Comparison of ENCODE assay signal across 7 cellular contexts in genomic region chr12:46303039-46303666, GRCh38. TPM values are rescaled to one million over a fixed set of nuclear protein-coding genes. Genes with fewer than 3 reads are reported as not detected.
A peak's percentile ranks its signal among the peaks of the same experiment; 100 is the strongest.
DNase-seq lines count a peak whose midpoint lies in the region; ATAC-seq and TF ChIP-seq lines count a peak whose summit lies in the region.

No MANE protein-coding gene starts in this region.

- no peaks in the 10 kb centered on the region for H3K36me3 Mint-ChIP-seq in T-helper 2 cell treated with Interferon-gamma antibody and Interleukin-4, amounts not matched to agents 5 μg/mL and 100 μg/mL, for 36 hours (ENCODE audit: low read depth)
- H3K36me3 Mint-ChIP-seq in stimulated activated effector memory CD8-positive, alpha-beta T cell treated with anti-CD3 and anti-CD28 coated beads, Interleukin-12 subunit alpha, Interleukin-12 subunit beta, amount 100 ng/mL, for 72 hours: no peaks in the 10 kb centered on the region

- H3K4me1 Mint-ChIP-seq in T-helper 2 cell treated with Interferon-gamma antibody and Interleukin-4, amounts not matched to agents 5 μg/mL and 100 μg/mL, for 36 hours (ENCODE audit: low read depth): peaks cover 4% of the 10 kb centered on the region
- no peaks in the 10 kb centered on the region for H3K4me1 Mint-ChIP-seq in stimulated activated effector memory CD8-positive, alpha-beta T cell treated with anti-CD3 and anti-CD28 coated beads, Interleukin-12 subunit alpha, Interleukin-12 subunit beta, amount 100 ng/mL, for 72 hours

- no peak overlapping the region for H3K4me3 Mint-ChIP-seq in T-helper 2 cell treated with Interferon-gamma antibody and Interleukin-4, amounts not matched to agents 5 μg/mL and 100 μg/mL, for 36 hours
- no peak overlapping the region for H3K4me3 Mint-ChIP-seq in stimulated activated effector memory CD8-positive, alpha-beta T cell treated with anti-CD3 and anti-CD28 coated beads, Interleukin-12 subunit alpha, Interleukin-12 subunit beta, amount 100 ng/mL, for 72 hours

- TF ChIP-seq POLR2A in right lobe of liver (IDR thresholded peaks at IDR 0.05): no peak

- H3K27me3 ChIP-seq in right lobe of liver: no peaks in the 10 kb centered on the region

- H3K9me3 ChIP-seq in right lobe of liver: no peaks in the 10 kb centered on the region

- ATAC-seq in HG02763 (IDR thresholded peaks at IDR 0.05; ENCODE audit: unreplicated experiment): peak; percentile 48
- peak; percentile 80 to 94 (median 83) for ATAC-seq in right lobe of liver
- peak; percentile 82 for ATAC-seq in stimulated activated effector memory CD8-positive, alpha-beta T cell treated with anti-CD3 and anti-CD28 coated beads, Interleukin-12 subunit alpha, Interleukin-12 subunit beta, amount 100 ng/mL, for 72 hours
- ATAC-seq in HG02623 (IDR thresholded peaks at IDR 0.05; ENCODE audit: unreplicated experiment): no peak

- peak; percentile 59 for TF ChIP-seq CTCF in GM10266 (IDR thresholded peaks at IDR 0.05; ENCODE audit: control insufficient read depth, insufficient read depth, low read depth, missing control alignments)
- TF ChIP-seq CTCF in right lobe of liver (IDR thresholded peaks at IDR 0.05): peak; percentile 65 to 72 (median 70)

- no peaks in the 10 kb centered on the region for H3K36me3 ChIP-seq in right lobe of liver

- H3K27ac Mint-ChIP-seq in T-helper 2 cell treated with Interferon-gamma antibody and Interleukin-4, amounts not matched to agents 5 μg/mL and 100 μg/mL, for 36 hours: no peak overlapping the region
- no peak overlapping the region for H3K27ac Mint-ChIP-seq in stimulated activated effector memory CD8-positive, alpha-beta T cell treated with anti-CD3 and anti-CD28 coated beads, Interleukin-12 subunit alpha, Interleukin-12 subunit beta, amount 100 ng/mL, for 72 hours

- intact Hi-C loops in right lobe of liver (cut with DNase I): no loop called here

- peak; percentile 38 for DNase-seq in GM10266 (ENCODE audit: extremely low spot score)
- DNase-seq in T-helper 2 cell treated with Interferon-gamma antibody and Interleukin-4, amounts not matched to agents 5 μg/mL and 100 μg/mL, for 36 hours (ENCODE audit: low spot score): peak; percentile 12
- DNase-seq in central memory CD4-positive, alpha-beta T cell: peak; percentile 60
- no peak for DNase-seq in right lobe of liver
- DNase-seq in stimulated activated effector memory CD8-positive, alpha-beta T cell treated with anti-CD3 and anti-CD28 coated beads, Interleukin-12 subunit alpha, Interleukin-12 subunit beta, amount 100 ng/mL, for 72 hours (ENCODE audit: low spot score in 2 of 2): peak in 1 of 2 donors; percentile 17

- H3K4me1 ChIP-seq in right lobe of liver: no peaks in the 10 kb centered on the region

- 60% methylated on average over 5 of the region's 5 CpGs for WGBS in right lobe of liver (ENCODE audit: insufficient coverage, low coverage, low lambda C conversion rate, missing lambda C conversion rate)

- no peak overlapping the region for H3K27ac ChIP-seq in right lobe of liver

- no peak overlapping the region for H3K4me3 ChIP-seq in right lobe of liver

- peaks cover 13% of the 10 kb centered on the region for H3K27me3 Mint-ChIP-seq in T-helper 2 cell treated with Interferon-gamma antibody and Interleukin-4, amounts not matched to agents 5 μg/mL and 100 μg/mL, for 36 hours (ENCODE audit: low read depth)

- peaks cover 7% of the 10 kb centered on the region for H3K9me3 Mint-ChIP-seq in T-helper 2 cell treated with Interferon-gamma antibody and Interleukin-4, amounts not matched to agents 5 μg/mL and 100 μg/mL, for 36 hours
- H3K9me3 Mint-ChIP-seq in stimulated activated effector memory CD8-positive, alpha-beta T cell treated with anti-CD3 and anti-CD28 coated beads, Interleukin-12 subunit alpha, Interleukin-12 subunit beta, amount 100 ng/mL, for 72 hours: peaks cover 4% of the 10 kb centered on the region

RNA-seq across cellular contexts. Expression of gene SLC38A1, which starts 34.3 kb away (rescaled TPM):
- total RNA-seq in right lobe of liver: 10 to 100 TPM in 4 of 6 experiments, 1 to 10 TPM in 2; 7.9 to 20.7 (median 12.2) TPM

Comparison
In these comparisons a context has a peak if more than half of its experiments do, and no peak if none do; other contexts are left out.
1. DNase-seq: peak in GM10266 (single experiment), T-helper 2 cell treated with Interferon-gamma antibody and Interleukin-4, amounts not matched to agents 5 μg/mL and 100 μg/mL, for 36 hours (single experiment) and central memory CD4-positive, alpha-beta T cell (single experiment); none in right lobe of liver (0 of 3).